Comparison of ENCODE assay signal across 8 cellular contexts in genomic region chr21:34202553-34203332, GRCh38.
DNase-seq lines count a peak whose midpoint lies in the region; ATAC-seq and TF ChIP-seq lines count a peak whose summit lies in the region.

No MANE protein-coding gene starts in this region.

- POLR2A ChIA-PET in CD4-positive, alpha-beta T cell (lab: Charles Lee), result interaction anchor here (0.5 to 1.6 kb wide), 3 partner anchors 73 to 279 kb away, joined by 3 to 9 read pairs (median 6); no protein-coding TSS in a partner anchor

- peak overlapping the region; percentile 48 for H3K27ac Mint-ChIP-seq in CD4-positive, alpha-beta T cell

- CTCF ChIA-PET in CD4-positive, alpha-beta T cell (lab: Charles Lee), result interaction anchor here (0.6 to 3.6 kb wide), 6 partner anchors 68 to 279 kb away, joined by 3 to 29 read pairs (median 4); partner anchors contain the start of genes MRPS6 and SLC5A3

- H3K27me3 Mint-ChIP-seq in CD4-positive, alpha-beta T cell, result no peaks in the 10 kb centered on the region

- H3K36me3 ChIP-seq in neuron (ENCODE audit: insufficient read depth, low read length), result no peaks in the 10 kb centered on the region

- DNase-seq in CD4-positive, alpha-beta T cell, result no peak
- DNase-seq in NOMO-1 treated with dmso at 0.1 percent for 144 hours (lab: John Stamatoyannopoulos, UW; ENCODE audit: unreplicated experiment), result peak; percentile 53
- no peak for DNase-seq in epithelial cell of proximal tubule (ENCODE audit: low read depth)
- DNase-seq in NCI-H2029 (lab: John Stamatoyannopoulos, UW), result no peak
- no peak for DNase-seq in left colon

- H3K9me3 Mint-ChIP-seq in CD4-positive, alpha-beta T cell, result no peaks in the 10 kb centered on the region

- H3K4me1 ChIP-seq in neuron (ENCODE audit: insufficient read depth, low read length), result peaks cover 25% of the 10 kb centered on the region

- no peak overlapping the region for H3K27ac ChIP-seq in CD4-positive, alpha-beta T cell (ENCODE audit: low read depth, low read length)

- intact Hi-C loops in CD4-positive, alpha-beta T cell (cut with DNase I, micrococcal nuclease), result loop anchor here (2.0 to 10.0 kb wide), 5 partner anchors 74 to 280 kb away; partner anchors contain the start of genes MRPS6 (in 1 of the 2) and SLC5A3 (in 1 of the 2)
- intact Hi-C loops in left colon (cut with DNase I, micrococcal nuclease), result loop anchor here in 1 of 2 donors (5.0 kb wide), 1 partner anchor 120 kb away; no protein-coding TSS in a partner anchor

- H3K4me3 Mint-ChIP-seq in CD4-positive, alpha-beta T cell, result peak overlapping the region; percentile 84

- peaks cover 52% of the 10 kb centered on the region for H3K4me1 Mint-ChIP-seq in CD4-positive, alpha-beta T cell (ENCODE audit: low read depth)

- H3K9me3 ChIP-seq in CD4-positive, alpha-beta T cell (ENCODE audit: control insufficient read depth, low read length), result no peaks in the 10 kb centered on the region
- no peaks in the 10 kb centered on the region for H3K9me3 ChIP-seq in neuron (ENCODE audit: low read length)

- TF ChIP-seq CTCF in CD4-positive, alpha-beta T cell (IDR thresholded peaks at IDR 0.05), result no peak
- no peak for TF ChIP-seq CTCF in epithelial cell of proximal tubule (conservative IDR thresholded peaks at IDR 0.05; ENCODE audit: low read depth, low read length)

- peak; percentile 21 for ATAC-seq in CD4-positive, alpha-beta T cell (ENCODE audit: poor library complexity)
- ATAC-seq in left colon (no peak), GM21529 (IDR thresholded peaks at IDR 0.05; ENCODE audit: unreplicated experiment) (no peak), HG02588 (IDR thresholded peaks at IDR 0.05; ENCODE audit: unreplicated experiment) (no peak)

- no peaks in the 10 kb centered on the region for H3K36me3 Mint-ChIP-seq in CD4-positive, alpha-beta T cell (ENCODE audit: low read depth)

- H3K27me3 ChIP-seq in CD4-positive, alpha-beta T cell (ENCODE audit: control insufficient read depth, insufficient read depth, low read length), result no peaks in the 10 kb centered on the region
- H3K27me3 ChIP-seq in neuron (ENCODE audit: insufficient read depth, low read length), result no peaks in the 10 kb centered on the region

- H2AFZ ChIP-seq in neuron (ENCODE audit: low read depth, low read length), result peak overlapping the region; percentile 68

- H3K4me3 ChIP-seq in epithelial cell of proximal tubule (ENCODE audit: low read depth, low read length) (peak overlapping the region; percentile 63), neuron (ENCODE audit: low read length) (peak overlapping the region; percentile 50)
